Comparison of ENCODE assay signal across 8 cellular contexts in the genomic region with DNA sequence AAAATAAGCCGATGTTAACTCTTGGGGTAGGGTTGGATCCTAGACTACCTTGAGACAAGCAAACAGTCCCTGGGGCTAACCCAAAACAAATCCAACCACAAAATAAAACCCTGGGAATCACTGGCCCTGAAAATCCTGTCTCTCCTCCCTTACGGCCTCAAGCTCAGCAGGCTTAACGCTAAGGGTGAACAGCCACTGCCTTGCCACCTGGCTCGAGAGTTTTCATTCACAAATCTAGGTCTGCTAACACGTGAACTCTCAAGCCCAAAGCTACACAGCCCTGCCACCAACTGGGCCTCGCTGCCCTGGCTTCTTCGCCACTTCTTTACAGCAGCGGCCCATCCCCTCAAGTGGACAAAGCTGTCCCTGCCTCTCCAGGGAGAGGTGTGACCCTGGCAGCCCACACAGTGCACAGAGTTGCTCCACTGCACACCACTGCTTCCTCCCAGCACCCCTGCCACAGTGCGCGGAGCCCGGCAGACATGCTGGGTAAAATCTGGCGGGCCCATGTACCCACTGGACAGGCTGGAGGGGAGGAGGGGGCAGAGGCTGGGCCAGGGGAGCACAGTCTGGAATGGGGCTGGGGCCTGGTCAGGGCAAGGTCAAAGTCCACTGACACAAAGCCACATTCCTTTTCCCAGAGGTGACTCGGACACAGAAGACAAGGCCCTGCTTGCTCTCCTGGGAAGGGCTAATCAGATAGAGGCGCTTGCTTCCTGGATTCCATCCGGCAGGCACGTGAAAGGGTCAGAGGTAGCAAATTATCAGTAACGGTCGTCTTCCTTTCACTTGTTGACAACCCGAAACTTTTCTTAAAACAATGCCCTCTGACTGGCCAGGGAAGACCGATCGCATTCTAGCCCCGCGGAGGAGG. TPM values are rescaled to one million over a fixed set of nuclear protein-coding genes. Genes with fewer than 3 reads are reported as not detected.
DNase-seq lines count a peak whose midpoint lies in the region; ATAC-seq and TF ChIP-seq lines count a peak whose summit lies in the region.

No MANE protein-coding gene starts in this region.

- peaks cover 34 to 95% (median 79%) of the 10 kb centered on the region in 11 experiments for H4K20me1 ChIP-seq in BLaER1 treated with 17β-estradiol and CSF1 and Interleukin-3, amounts not matched to agents 10 nM and 100 nM

- H3K4me2 ChIP-seq in BLaER1 treated with 17β-estradiol and CSF1 and Interleukin-3, amounts not matched to agents 10 nM and 100 nM: peak overlapping the region; percentile 82 to 100 (median 96)

- H3K27me3 ChIP-seq in BLaER1 treated with 17β-estradiol and CSF1 and Interleukin-3, amounts not matched to agents 10 nM and 100 nM: no peaks in the 10 kb centered on the region
- H3K27me3 ChIP-seq in HUES6 (ENCODE audit: control insufficient read depth, insufficient read depth, low read length) (no peaks in the 10 kb centered on the region), liver (ENCODE audit: control insufficient read depth in 4 of 4, insufficient read depth in 4 of 4, low read length in 3 of 4) (no peaks in the 10 kb centered on the region), upper lobe of left lung (no peaks in the 10 kb centered on the region)

- H3K4me3 ChIP-seq in BLaER1 treated with 17β-estradiol and CSF1 and Interleukin-3, amounts not matched to agents 10 nM and 100 nM: peak overlapping the region; percentile 69 to 95 (median 86)
- H3K4me3 ChIP-seq in HUES6 (ENCODE audit: low read depth, low read length): peak overlapping the region; percentile 92
- H3K4me3 ChIP-seq in astrocyte of the spinal cord (ENCODE audit: low read depth, low read length): peak overlapping the region; percentile 65
- H3K4me3 ChIP-seq in liver (ENCODE audit: low read depth in 1 of 3, low read length in 3 of 3): peak overlapping the region; percentile 76 to 90 (median 87)
- H3K4me3 ChIP-seq in upper lobe of left lung: peak overlapping the region; percentile 45 to 98 (median 88)

- H3K9me3 ChIP-seq in BLaER1 treated with 17β-estradiol and CSF1 and Interleukin-3, amounts not matched to agents 10 nM and 100 nM (replicated peaks in 1 of 11): no peaks in the 10 kb centered on the region
- H3K9me3 ChIP-seq in HUES6 (ENCODE audit: control insufficient read depth, insufficient read depth, low read depth, low read length) (no peaks in the 10 kb centered on the region), liver (ENCODE audit: control insufficient read depth in 4 of 4, low read length in 3 of 4) (no peaks in the 10 kb centered on the region), upper lobe of left lung (no peaks in the 10 kb centered on the region)

- no peak for TF ChIP-seq EP300 in upper lobe of left lung (IDR thresholded peaks at IDR 0.05)

- no peak for TF ChIP-seq POLR2A in upper lobe of left lung (IDR thresholded peaks at IDR 0.05)

- peaks cover 48 to 81% (median 69%) of the 10 kb centered on the region in 11 experiments for H3K36me3 ChIP-seq in BLaER1 treated with 17β-estradiol and CSF1 and Interleukin-3, amounts not matched to agents 10 nM and 100 nM
- H3K36me3 ChIP-seq in HUES6 (ENCODE audit: control insufficient read depth, insufficient read depth, low read length): peaks cover 70% of the 10 kb centered on the region
- peaks cover 16 to 54% (median 29%) of the 10 kb centered on the region in 4 donors for H3K36me3 ChIP-seq in liver (ENCODE audit: control insufficient read depth in 4 of 4, insufficient read depth in 3 of 4, low read depth in 1 of 4, low read length in 3 of 4)
- peaks cover 10 to 61% (median 58%) of the 10 kb centered on the region in 4 donors for H3K36me3 ChIP-seq in upper lobe of left lung

- TF ChIP-seq RAD21 in liver (IDR thresholded peaks at IDR 0.05): peak in 1 of 2 donors; percentile 28

- DNase-seq in astrocyte of the spinal cord (ENCODE audit: low read depth, low spot score) (no peak), upper lobe of left lung (peak in 1 of 2 donors; percentile 77)

- in situ Hi-C loops in astrocyte of the spinal cord (cut with HindIII; ENCODE audit: low sequenced_read_pairs): no loop called here

- H3K9ac ChIP-seq in BLaER1 treated with 17β-estradiol and CSF1 and Interleukin-3, amounts not matched to agents 10 nM and 100 nM: peak overlapping the region; percentile 71 to 88 (median 82)
- peak overlapping the region; percentile 79 for H3K9ac ChIP-seq in HUES6 (ENCODE audit: low read length)
- peak overlapping the region; percentile 68 to 72 for H3K9ac ChIP-seq in liver (ENCODE audit: low read depth in 1 of 2, low read length in 2 of 2)

- H3K27ac ChIP-seq in BLaER1 treated with 17β-estradiol and CSF1 and Interleukin-3, amounts not matched to agents 10 nM and 100 nM: peak overlapping the region in 9 of 11 experiments; percentile 35 to 63 (median 56); a peak in 16 of 22 replicates
- H3K27ac ChIP-seq in HUES6 (ENCODE audit: low read depth, low read length): no peak overlapping the region; the same call in 1 of the 2 replicates
- H3K27ac ChIP-seq in liver (ENCODE audit: low read depth in 1 of 2, low read length in 2 of 2): peak overlapping the region; percentile 85 to 86
- peak overlapping the region in 3 of 4 donors; percentile 59 to 81 (median 62) for H3K27ac ChIP-seq in upper lobe of left lung

- peaks cover 13 to 59% (median 39%) of the 10 kb centered on the region in 10 experiments for H3K4me1 ChIP-seq in BLaER1 treated with 17β-estradiol and CSF1 and Interleukin-3, amounts not matched to agents 10 nM and 100 nM
- H3K4me1 ChIP-seq in HUES6 (ENCODE audit: control insufficient read depth, insufficient read depth, low read length) (peaks cover 8% of the 10 kb centered on the region), liver (ENCODE audit: control insufficient read depth in 4 of 4, insufficient read depth in 4 of 4, low read length in 3 of 4) (peaks cover 8 to 41% (median 16%) of the 10 kb centered on the region in 4 donors), upper lobe of left lung (peaks cover 8 to 23% (median 17%) of the 10 kb centered on the region in 4 donors)

- ATAC-seq in upper lobe of left lung (ENCODE audit: low FRiP score in 2 of 2) (no peak), GM18861 (IDR thresholded peaks at IDR 0.05; ENCODE audit: unreplicated experiment) (no peak), HG02970 (IDR thresholded peaks at IDR 0.05; ENCODE audit: low FRiP score, unreplicated experiment) (no peak), HG03432 (IDR thresholded peaks at IDR 0.05; ENCODE audit: unreplicated experiment) (no peak)

- 15% methylated on average over 23 of the region's 23 CpGs for WGBS in liver
- 37 to 49% methylated on average over 19 to 23 of the region's 23 CpGs for WGBS in upper lobe of left lung, 2 donors

- TF ChIP-seq CTCF in astrocyte of the spinal cord (IDR thresholded peaks at IDR 0.05; ENCODE audit: low read depth, low read length): no peak
- no peak for TF ChIP-seq CTCF in liver (IDR thresholded peaks at IDR 0.05; ENCODE audit: low read depth, low read length, missing input control)
- no peak for TF ChIP-seq CTCF in upper lobe of left lung (IDR thresholded peaks at IDR 0.05)

TF ChIP-seq in liver, 16 proteins besides CTCF, POLR2A, EP300 and RAD21:
- TF ChIP-seq SP1 (IDR thresholded peaks at IDR 0.05) (peak; percentile 87), REST (IDR thresholded peaks at IDR 0.05) (peak; percentile 39), HNF4A (conservative IDR thresholded peaks at IDR 0.05) (peak; percentile 94 to 96), RXRA (IDR thresholded peaks at IDR 0.05) (peak; percentile 82 to 85), FOXA2 (IDR thresholded peaks at IDR 0.05) (no peak), HNF4G (IDR thresholded peaks at IDR 0.05) (peak; percentile 84), EGR1 (IDR thresholded peaks at IDR 0.05; ENCODE audit: low read depth in 2 of 2) (no peak), FOXA1 (IDR thresholded peaks at IDR 0.05) (no peak), NR2F2 (IDR thresholded peaks at IDR 0.05) (peak; percentile 75)
- TF ChIP-seq, protein P1, sequence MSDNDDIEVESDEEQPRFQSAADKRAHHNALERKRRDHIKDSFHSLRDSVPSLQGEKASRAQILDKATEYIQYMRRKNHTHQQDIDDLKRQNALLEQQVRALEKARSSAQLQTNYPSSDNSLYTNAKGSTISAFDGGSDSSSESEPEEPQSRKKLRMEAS (IDR thresholded peaks at IDR 0.05): no peak
TF ChIP-seq in liver: peak in this region for 6.

RNA-seq across cellular contexts. Expression of gene PCYT2, which starts 1.0 kb away (rescaled TPM):
- total RNA-seq in liver: 100 to 1,000 TPM in 1 of 2 donors, 10 to 100 TPM in 1; 86.0 to 101 TPM
- polyA plus RNA-seq in liver: 10 to 100 TPM; 63.9 to 90.9 TPM
- 10 to 100 TPM; 29.1 to 63.1 (median 52.2) TPM for total RNA-seq in upper lobe of left lung

RNA-seq across cellular contexts. Expression of gene SIRT7, which starts 7.8 kb away (rescaled TPM):
- total RNA-seq in liver: 10 to 100 TPM; 13.5 to 16.5 TPM
- 1 to 10 TPM; 7.1 to 9.4 TPM for polyA plus RNA-seq in liver
- total RNA-seq in upper lobe of left lung: 10 to 100 TPM; 35.7 to 87.0 (median 39.7) TPM

RNA-seq across cellular contexts. Expression of gene NPB, which starts 8.2 kb away (rescaled TPM):
- total RNA-seq in liver (under 1 TPM; 0.25 to 0.84 TPM), upper lobe of left lung (1 to 10 TPM in 1 of 6 donors, under 1 TPM in 2, not detected in 3; 0.37 to 1.8 (median 0.94) TPM)
- under 1 TPM; 0.15 to 0.92 TPM for polyA plus RNA-seq in liver

RNA-seq across cellular contexts. Expression of gene MAFG, which starts 17.3 kb away (rescaled TPM):
- total RNA-seq in liver (10 to 100 TPM; 11.7 to 17.0 TPM), upper lobe of left lung (10 to 100 TPM; 23.0 to 46.4 (median 28.8) TPM)
- 1 to 10 TPM; 3.0 to 6.1 TPM for polyA plus RNA-seq in liver

RNA-seq across cellular contexts. Expression of gene ANAPC11, which starts 18.7 kb away (rescaled TPM):
- total RNA-seq in liver (10 to 100 TPM; 71.0 to 78.7 TPM), upper lobe of left lung (100 to 1,000 TPM in 3 of 6 donors, 10 to 100 TPM in 3; 24.1 to 138 (median 99.2) TPM)
- 100 to 1,000 TPM; 160 to 246 TPM for polyA plus RNA-seq in liver
